In the genomic region with DNA sequence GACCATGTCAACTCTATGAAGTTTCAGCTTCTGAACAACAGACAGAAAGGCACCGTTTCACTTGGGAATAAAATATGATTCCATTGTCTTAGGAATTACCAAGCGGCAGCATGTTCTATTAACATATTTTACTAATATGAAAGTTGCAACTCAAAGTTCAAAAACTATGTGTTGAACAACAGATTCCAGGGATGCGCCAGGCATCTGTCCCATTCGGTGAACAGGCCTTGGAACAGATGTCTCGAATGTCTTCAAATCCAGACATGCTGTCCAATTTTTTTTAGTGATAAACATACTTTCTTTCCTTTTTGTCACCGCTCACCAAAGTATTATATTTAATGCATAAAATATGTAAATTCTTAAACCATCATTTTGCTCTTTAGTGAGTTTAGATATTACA, we compare ENCODE assay signal across 27 cellular contexts.
"Had no signal": no experiment of that assay in that cellular context is flagged by ENCODE, and none has a peak within 500 bp of the region (broad histone marks: within the 10 kb centered on the region; RNA-seq: fewer than 3 reads in every experiment).

No MANE protein-coding gene starts in this region.

- H3K27me3 ChIP-seq: colonic mucosa, esophagus squamous epithelium, foreskin keratinocyte, gastroesophageal sphincter, heart left ventricle, left lung had no signal

- H3K9me3 Mint-ChIP-seq: dendritic cell treated with granulocyte-macrophage colony-stimulating factor and Interleukin-4, amounts not matched to agents 40 ng/mL and 50 ng/mL, for 4 days; endodermal cell; mesothelial cell of epicardium had no signal

- H3K9me3 ChIP-seq: colonic mucosa, esophagus squamous epithelium, gastroesophageal sphincter, heart left ventricle, left lung, lower lobe of right lung, mucosa of descending colon had no signal

- H3K4me3 ChIP-seq: colonic mucosa, esophagus squamous epithelium, gastroesophageal sphincter, heart left ventricle, hepatocyte, left lung, lower lobe of right lung, mucosa of descending colon had no signal

- H3K4me1 Mint-ChIP-seq: endodermal cell, immature natural killer cell, naive B cell had no signal

- H3K4me1 ChIP-seq: colonic mucosa, esophagus squamous epithelium, foreskin keratinocyte, gastroesophageal sphincter, heart left ventricle, left lung, lower lobe of right lung had no signal

- H3K36me3 ChIP-seq: colonic mucosa, esophagus squamous epithelium, gastroesophageal sphincter, heart left ventricle, left lung, lower lobe of right lung had no signal

- H2AFZ ChIP-seq: hepatocyte had no signal

- H3K27ac ChIP-seq: colonic mucosa, epithelial cell of prostate, esophagus squamous epithelium, foreskin keratinocyte, gastroesophageal sphincter, heart left ventricle, hepatocyte, left lung, lower lobe of right lung had no signal

- H3K79me2 ChIP-seq: hepatocyte had no signal

- H3K36me3 Mint-ChIP-seq: immature natural killer cell, mesothelial cell of epicardium, naive B cell had no signal

- H3K27ac Mint-ChIP-seq: dendritic cell treated with granulocyte-macrophage colony-stimulating factor and Interleukin-4, amounts not matched to agents 40 ng/mL and 50 ng/mL, for 4 days; effector memory CD8-positive, alpha-beta T cell; endodermal cell; immature natural killer cell; mesothelial cell of epicardium; naive B cell had no signal

- H3K27me3 Mint-ChIP-seq: dendritic cell treated with granulocyte-macrophage colony-stimulating factor and Interleukin-4, amounts not matched to agents 40 ng/mL and 50 ng/mL, for 4 days; effector memory CD8-positive, alpha-beta T cell; naive B cell had no signal

- H3K4me3 Mint-ChIP-seq: dendritic cell treated with granulocyte-macrophage colony-stimulating factor and Interleukin-4, amounts not matched to agents 40 ng/mL and 50 ng/mL, for 4 days; effector memory CD8-positive, alpha-beta T cell; endodermal cell; immature natural killer cell; mesothelial cell of epicardium; naive B cell had no signal

- H3K4me2 ChIP-seq: hepatocyte had no signal

- ATAC-seq: effector memory CD8-positive, alpha-beta T cell; esophagus mucosa; foreskin keratinocyte; gastroesophageal sphincter; heart left ventricle; left cardiac atrium; left lung; left ventricle myocardium superior; lower lobe of right lung; mucosa of descending colon had no signal

- DNase-seq: colonic mucosa; cortex of kidney; effector CD8-positive, alpha-beta T cell; effector memory CD8-positive, alpha-beta T cell; endodermal cell; erythroblast; esophagus squamous epithelium; foreskin keratinocyte; heart left ventricle; hypothalamus; immature natural killer cell; islet precursor cell; kidney; kidney glomerular epithelial cell; left cardiac atrium; left lung; left ventricle myocardium superior; lower lobe of right lung; mesenchymal stem cell; mucosa of descending colon; naive B cell had no signal
